Comparison of ENCODE assay signal across 15 cellular contexts in the genomic region with DNA sequence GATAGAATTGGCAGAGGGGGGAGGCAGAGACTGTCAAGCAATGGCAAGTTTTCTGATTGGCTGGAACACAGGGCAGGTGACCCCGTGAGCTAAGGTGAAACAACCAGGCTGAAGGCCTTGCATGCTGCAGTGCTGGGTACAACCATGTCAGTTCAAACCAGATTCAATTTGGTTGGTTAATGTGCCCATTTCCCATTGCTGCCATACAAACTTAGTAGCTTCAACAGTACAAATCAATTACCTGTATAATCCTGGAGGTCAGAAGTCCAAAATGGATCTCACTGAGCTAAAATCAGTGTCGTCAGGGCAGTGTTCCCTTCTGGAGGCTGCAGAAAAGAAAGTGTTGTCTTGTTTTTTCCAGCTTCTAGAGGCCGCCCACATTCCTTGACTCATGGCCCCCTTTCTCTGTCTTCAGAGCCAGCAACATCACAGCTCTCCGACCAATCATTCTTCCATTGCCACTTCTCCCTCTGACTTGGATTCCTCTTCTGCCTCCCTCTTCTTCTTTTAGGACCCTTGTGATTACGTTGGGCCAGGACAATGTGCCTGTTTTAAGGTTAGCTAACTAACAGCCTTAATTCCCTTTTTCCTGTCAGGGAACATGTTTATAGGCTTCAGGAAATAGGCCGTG.
DNase-seq lines count a peak whose midpoint lies in the region; ATAC-seq and TF ChIP-seq lines count a peak whose summit lies in the region.
"Had no signal": no experiment of that assay in that cellular context is flagged by ENCODE, and none has a peak within 500 bp of the region (broad histone marks: within the 10 kb centered on the region; RNA-seq: fewer than 3 reads in every experiment).

No MANE protein-coding gene starts in this region.

- TF ChIP-seq RAD21 in IMR-90 (IDR thresholded peaks at IDR 0.05; ENCODE audit: low read length): no peak

- TF ChIP-seq POLR2A in IMR-90 (IDR thresholded peaks at IDR 0.05; ENCODE audit: low read depth, low read length): no peak
- no peak for TF ChIP-seq POLR2A in breast epithelium (IDR thresholded peaks at IDR 0.05)
- TF ChIP-seq POLR2A in sigmoid colon (IDR thresholded peaks at IDR 0.05): no peak
- TF ChIP-seq POLR2A in testis (IDR thresholded peaks at IDR 0.05): no peak

- no peak overlapping the region for H2AK9ac ChIP-seq in IMR-90 (replicated peaks; ENCODE audit: low read depth, low read length, poor library complexity)

- no peak overlapping the region for H3K14ac ChIP-seq in IMR-90 (replicated peaks; ENCODE audit: low read depth, low read length)

- no peak overlapping the region for H3K9ac ChIP-seq in IMR-90 (ENCODE audit: low read depth, low read length)

- no peaks in the 10 kb centered on the region for H3K27me3 Mint-ChIP-seq in nephron (ENCODE audit: low read depth)

- peak overlapping the region; percentile 24; the same call in 1 of the 2 replicates for H2AK5ac ChIP-seq in IMR-90 (ENCODE audit: low read depth, low read length)

- peaks cover 61% of the 10 kb centered on the region for H3K4me1 Mint-ChIP-seq in nephron

- H4K91ac ChIP-seq in IMR-90 (ENCODE audit: insufficient read depth, low read depth, low read length): no peak overlapping the region

- DNase-seq in IMR-90 (no peak), breast epithelium (ENCODE audit: low spot score in 2 of 2) (no peak), sigmoid colon (peak; percentile 14), testis (no peak)
- DNase-seq: Caco-2, DMS53, Kasumi-1, NCI-H1105, NCI-H1694, NCI-H2107, NCI-H226, NCI-H524 treated with DMSO at 0.1 percent for 48 hours had no signal

- H3K27ac Mint-ChIP-seq in nephron: peak overlapping the region; percentile 83 to 100 (median 94)

- TF ChIP-seq CTCF in IMR-90 (conservative IDR thresholded peaks at IDR 0.05; ENCODE audit: low read depth, low read length) (no peak), breast epithelium (IDR thresholded peaks at IDR 0.05) (no peak), nephron (IDR thresholded peaks at IDR 0.05; ENCODE audit: unreplicated experiment in 3 of 3) (no peak), sigmoid colon (IDR thresholded peaks at IDR 0.05) (no peak), testis (IDR thresholded peaks at IDR 0.05) (no peak)

- BruUV-seq in IMR-90 (replicated peaks; lab: Mats Ljungman, UMichigan): no TSS peak

- peaks cover 7% of the 10 kb centered on the region for H3K9me3 Mint-ChIP-seq in nephron

- no peaks in the 10 kb centered on the region for H4K20me1 ChIP-seq in IMR-90 (ENCODE audit: insufficient read depth, low read length)

- H3K4me1 ChIP-seq in IMR-90 (ENCODE audit: control insufficient read depth, insufficient read depth, low read length) (peaks cover 13% of the 10 kb centered on the region), breast epithelium (peaks cover 0 to 6% of the 10 kb centered on the region in 2 donors), sigmoid colon (peaks cover 0 to 25% (median 12%) of the 10 kb centered on the region in 4 donors), testis (peaks cover 10% of the 10 kb centered on the region)

- H3K36me3 ChIP-seq in IMR-90 (ENCODE audit: control insufficient read depth, insufficient read depth, low read length): no peaks in the 10 kb centered on the region
- H3K36me3 ChIP-seq in breast epithelium: no peaks in the 10 kb centered on the region
- no peaks in the 10 kb centered on the region for H3K36me3 ChIP-seq in sigmoid colon
- H3K36me3 ChIP-seq in testis (ENCODE audit: low read depth, missing control alignments): no peaks in the 10 kb centered on the region

- H3K4ac ChIP-seq in IMR-90 (ENCODE audit: low read depth, low read length): 0 out of 2 replicates have a peak overlapping the region, but pooled peaks have one; percentile 18

- no peak overlapping the region for H4K5ac ChIP-seq in IMR-90 (ENCODE audit: low read depth, low read length)

- ATAC-seq in IMR-90 (ENCODE audit: low read depth): no peak
- ATAC-seq in HG03342 (IDR thresholded peaks at IDR 0.05; ENCODE audit: unreplicated experiment): no peak
- no peak for ATAC-seq in GM19395 (IDR thresholded peaks at IDR 0.05; ENCODE audit: unreplicated experiment)

- H3K27ac ChIP-seq in IMR-90 (ENCODE audit: insufficient read depth, low read length): no peak overlapping the region
- peak overlapping the region; percentile 88 to 90 for H3K27ac ChIP-seq in breast epithelium
- no peak overlapping the region for H3K27ac ChIP-seq in sigmoid colon
- no peak overlapping the region for H3K27ac ChIP-seq in testis

- in situ Hi-C loops in IMR-90 (cut with MboI; ENCODE audit: low sequenced_read_pairs): loop anchor here (10.0 kb wide), 1 partner anchor 316 kb away; no protein-coding TSS in a partner anchor

- H3K4me3 ChIP-seq in IMR-90 (ENCODE audit: insufficient read depth, low read depth, low read length) (no peak overlapping the region), breast epithelium (no peak overlapping the region), sigmoid colon (no peak overlapping the region), testis (no peak overlapping the region)

- peaks cover 9% of the 10 kb centered on the region for H3K9me1 ChIP-seq in IMR-90 (ENCODE audit: insufficient read depth, low read length)

- no peak overlapping the region for H4K8ac ChIP-seq in IMR-90 (ENCODE audit: low read depth in 2 of 2, low read length in 2 of 2)

- dilution Hi-C loops in IMR-90 (cut with HindIII; ENCODE audit: low sequenced_read_pairs, unreplicated experiment): no loop called here

- H3K9me3 ChIP-seq in IMR-90 (ENCODE audit: control insufficient read depth, insufficient read depth, low read length): peaks cover 3% of the 10 kb centered on the region; the same call in 1 of the 2 replicates
- no peaks in the 10 kb centered on the region for H3K9me3 ChIP-seq in breast epithelium
- no peaks in the 10 kb centered on the region for H3K9me3 ChIP-seq in sigmoid colon
- H3K9me3 ChIP-seq in testis: no peaks in the 10 kb centered on the region
- H3K9me3 ChIP-seq: Caco-2 had no signal

- peaks cover 0 to 5% of the 10 kb centered on the region in 2 experiments; a peak in 1 of 4 replicates for H3K79me1 ChIP-seq in IMR-90 (ENCODE audit: low read depth in 1 of 2, low read length in 2 of 2)

- TF ChIP-seq EP300 in sigmoid colon (IDR thresholded peaks at IDR 0.05): no peak

- no peak overlapping the region for H2BK20ac ChIP-seq in IMR-90 (ENCODE audit: low read depth, low read length)

- H3K4me2 ChIP-seq in IMR-90 (ENCODE audit: low read depth, low read length): no peak overlapping the region

- POLR2A ChIA-PET in IMR-90 (lab: Charles Lee; ENCODE audit: unreplicated experiment): no interaction called here

- no peak overlapping the region for H3K18ac ChIP-seq in IMR-90 (ENCODE audit: low read depth, low read length)

- H3K4me3 Mint-ChIP-seq in nephron: no peak overlapping the region

- 92% methylated on average over 2 of the region's 6 CpGs; no CpG with 5 or more reads in 1 of the 2 experiments for WGBS in IMR-90 (ENCODE audit: extremely low coverage in 2 of 2, insufficient read length in 1 of 2), 2 experiments
- WGBS in sigmoid colon, 2 donors: 95 to 98% methylated on average over 6 of the region's 6 CpGs
- WGBS in testis, 2 donors: 94 to 95% methylated on average over 6 of the region's 6 CpGs

- intact Hi-C loops in IMR-90 (cut with micrococcal nuclease) (no loop called here), breast epithelium (cut with DNase I; ENCODE audit: low total_unique reads) (no loop called here), sigmoid colon (cut with DNase I) (no loop called here), testis (cut with DNase I; ENCODE audit: low total_unique reads) (no loop called here)

- CTCF ChIA-PET in IMR-90 (lab: Yijun Ruan, JAX): no interaction called here

- H3K23ac ChIP-seq in IMR-90 (ENCODE audit: low read depth, low read length): no peak overlapping the region

- no peak overlapping the region for H2BK5ac ChIP-seq in IMR-90 (ENCODE audit: low read depth, low read length, poor library complexity, severe bottlenecking)

- H3K56ac ChIP-seq in IMR-90 (ENCODE audit: extremely low read depth, insufficient read depth, low read length): no peak overlapping the region

- H3K27me3 ChIP-seq in IMR-90 (ENCODE audit: control insufficient read depth, insufficient read depth, low read length): no peaks in the 10 kb centered on the region
- no peaks in the 10 kb centered on the region for H3K27me3 ChIP-seq in breast epithelium
- H3K27me3 ChIP-seq in sigmoid colon: no peaks in the 10 kb centered on the region
- no peaks in the 10 kb centered on the region for H3K27me3 ChIP-seq in testis

- no peak overlapping the region for H2BK120ac ChIP-seq in IMR-90 (ENCODE audit: low read depth, low read length)

- H2AFZ ChIP-seq in IMR-90 (replicated peaks; ENCODE audit: low read length, poor library complexity): no peak overlapping the region

- H3K36me3 Mint-ChIP-seq in nephron (ENCODE audit: low read depth): peaks cover 11% of the 10 kb centered on the region

- H2BK15ac ChIP-seq in IMR-90 (ENCODE audit: low read depth, low read length): 0 out of 3 replicates have a peak overlapping the region, but pooled peaks have one; percentile 14

TF ChIP-seq in IMR-90, 13 proteins besides CTCF, POLR2A, EP300 and RAD21 (continues in another document):
- TF ChIP-seq RCOR1 (IDR thresholded peaks at IDR 0.05; ENCODE audit: insufficient replicate concordance, low read length) (no peak), CEBPB (IDR thresholded peaks at IDR 0.05; ENCODE audit: low read depth, low read length) (no peak), MAZ (IDR thresholded peaks at IDR 0.05; ENCODE audit: borderline replicate concordance, low read depth, low read length) (no peak), SMC3 (IDR thresholded peaks at IDR 0.05; ENCODE audit: low read depth, low read length) (no peak), CHD1 (IDR thresholded peaks at IDR 0.05; ENCODE audit: low read depth, low read length) (no peak), MAFK (IDR thresholded peaks at IDR 0.05; ENCODE audit: low read depth, low read length) (no peak), MXI1 (IDR thresholded peaks at IDR 0.05; ENCODE audit: borderline replicate concordance, low read depth, low read length) (no peak), RFX5 (IDR thresholded peaks at IDR 0.05; ENCODE audit: low read depth, low read length) (no peak)
- TF ChIP-seq, protein P1, sequence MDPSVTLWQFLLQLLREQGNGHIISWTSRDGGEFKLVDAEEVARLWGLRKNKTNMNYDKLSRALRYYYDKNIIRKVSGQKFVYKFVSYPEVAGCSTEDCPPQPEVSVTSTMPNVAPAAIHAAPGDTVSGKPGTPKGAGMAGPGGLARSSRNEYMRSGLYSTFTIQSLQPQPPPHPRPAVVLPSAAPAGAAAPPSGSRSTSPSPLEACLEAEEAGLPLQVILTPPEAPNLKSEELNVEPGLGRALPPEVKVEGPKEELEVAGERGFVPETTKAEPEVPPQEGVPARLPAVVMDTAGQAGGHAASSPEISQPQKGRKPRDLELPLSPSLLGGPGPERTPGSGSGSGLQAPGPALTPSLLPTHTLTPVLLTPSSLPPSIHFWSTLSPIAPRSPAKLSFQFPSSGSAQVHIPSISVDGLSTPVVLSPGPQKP (IDR thresholded peaks at IDR 0.05; ENCODE audit: borderline replicate concordance, low read depth, low read length): no peak

Comparison
In these comparisons a context has a peak if more than half of its experiments do, and no peak if none do; other contexts are left out.
1. H3K27ac ChIP-seq: peak in breast epithelium (2 of 2); none in IMR-90 (single experiment), sigmoid colon (0 of 4) and testis (0 of 2).